In the genomic region with DNA sequence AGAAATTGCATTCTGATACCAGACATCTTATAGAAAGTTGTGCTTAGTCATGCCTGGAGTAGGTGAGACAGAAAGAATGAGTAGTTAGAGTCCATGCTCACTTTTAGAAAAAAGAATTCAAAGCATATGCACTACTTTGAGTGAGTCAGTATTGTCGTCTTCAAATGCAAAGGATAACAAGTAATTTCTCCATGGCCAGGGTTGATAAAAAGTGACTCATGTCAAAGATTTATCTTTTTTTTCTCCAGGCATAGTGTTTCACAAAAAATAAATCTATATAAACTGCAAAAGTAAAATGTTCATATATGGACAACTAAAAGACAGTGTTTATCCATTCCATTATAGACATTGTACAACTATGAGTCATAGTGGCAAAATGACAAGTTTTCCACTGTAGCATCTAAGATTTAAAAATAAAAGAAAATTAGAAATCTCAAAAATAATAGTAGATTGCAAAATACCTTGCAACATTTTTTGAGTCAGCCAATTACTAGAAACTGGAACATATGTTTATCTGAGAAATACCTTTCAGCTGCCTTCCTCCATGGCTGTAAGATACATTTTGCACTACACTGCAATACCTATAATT, we compare ENCODE assay signal across 1 cellular context.
TF ChIP-seq lines count a peak whose summit lies in the region.

No MANE protein-coding gene starts in this region.

TF ChIP-seq in A549, 52 proteins besides CTCF, POLR2A, EP300 and RAD21 (continued from another document):
- TF ChIP-seq CHD2 (IDR thresholded peaks at IDR 0.05; ENCODE audit: low read length, partially characterized antibody) (no peak), MYC (IDR thresholded peaks at IDR 0.05; ENCODE audit: borderline replicate concordance, low read length) (no peak), CEBPB (IDR thresholded peaks at IDR 0.05) (peak; percentile 43 to 52; a peak in 2 of 4 replicates), PHF8 (IDR thresholded peaks at IDR 0.05; ENCODE audit: borderline replicate concordance, low read depth) (no peak), REST (IDR thresholded peaks at IDR 0.05) (no peak), CBX2 (IDR thresholded peaks at IDR 0.05; ENCODE audit: borderline replicate concordance, low read depth) (no peak), BHLHE40 (IDR thresholded peaks at IDR 0.05; ENCODE audit: low read depth, low read length) (no peak), EHMT2 (IDR thresholded peaks at IDR 0.05; ENCODE audit: low read depth) (no peak), JUNB (IDR thresholded peaks at IDR 0.05) (peak; percentile 57), HOXB5 (CRISPR knock-in tag; IDR thresholded peaks at IDR 0.05) (no peak), FOSB (CRISPR knock-in tag; IDR thresholded peaks at IDR 0.05) (no peak), GATA3 (IDR thresholded peaks at IDR 0.05; ENCODE audit: borderline replicate concordance) (no peak), FOSL2 (IDR thresholded peaks at IDR 0.05) (0 out of 2 replicates have a peak, but pooled peaks have one; percentile 28), FOSL2 (CRISPR knock-in tag; IDR thresholded peaks at IDR 0.05) (no peak), NR3C1 (IDR thresholded peaks at IDR 0.05) (no peak), ZFP36 (IDR thresholded peaks at IDR 0.05; ENCODE audit: borderline replicate concordance, partially characterized antibody) (no peak), ZSCAN20 (CRISPR knock-in tag; IDR thresholded peaks at IDR 0.05) (no peak)
- TF ChIP-seq, protein P1, sequence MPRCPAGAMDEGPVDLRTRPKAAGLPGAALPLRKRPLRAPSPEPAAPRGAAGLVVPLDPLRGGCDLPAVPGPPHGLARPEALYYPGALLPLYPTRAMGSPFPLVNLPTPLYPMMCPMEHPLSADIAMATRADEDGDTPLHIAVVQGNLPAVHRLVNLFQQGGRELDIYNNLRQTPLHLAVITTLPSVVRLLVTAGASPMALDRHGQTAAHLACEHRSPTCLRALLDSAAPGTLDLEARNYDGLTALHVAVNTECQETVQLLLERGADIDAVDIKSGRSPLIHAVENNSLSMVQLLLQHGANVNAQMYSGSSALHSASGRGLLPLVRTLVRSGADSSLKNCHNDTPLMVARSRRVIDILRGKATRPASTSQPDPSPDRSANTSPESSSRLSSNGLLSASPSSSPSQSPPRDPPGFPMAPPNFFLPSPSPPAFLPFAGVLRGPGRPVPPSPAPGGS (IDR thresholded peaks at IDR 0.05) = no peak
- TF ChIP-seq, protein P2, sequence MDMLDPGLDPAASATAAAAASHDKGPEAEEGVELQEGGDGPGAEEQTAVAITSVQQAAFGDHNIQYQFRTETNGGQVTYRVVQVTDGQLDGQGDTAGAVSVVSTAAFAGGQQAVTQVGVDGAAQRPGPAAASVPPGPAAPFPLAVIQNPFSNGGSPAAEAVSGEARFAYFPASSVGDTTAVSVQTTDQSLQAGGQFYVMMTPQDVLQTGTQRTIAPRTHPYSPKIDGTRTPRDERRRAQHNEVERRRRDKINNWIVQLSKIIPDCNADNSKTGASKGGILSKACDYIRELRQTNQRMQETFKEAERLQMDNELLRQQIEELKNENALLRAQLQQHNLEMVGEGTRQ (IDR thresholded peaks at IDR 0.05) = no peak
